Comparison of ENCODE assay signal across 16 cellular contexts in the genomic region with DNA sequence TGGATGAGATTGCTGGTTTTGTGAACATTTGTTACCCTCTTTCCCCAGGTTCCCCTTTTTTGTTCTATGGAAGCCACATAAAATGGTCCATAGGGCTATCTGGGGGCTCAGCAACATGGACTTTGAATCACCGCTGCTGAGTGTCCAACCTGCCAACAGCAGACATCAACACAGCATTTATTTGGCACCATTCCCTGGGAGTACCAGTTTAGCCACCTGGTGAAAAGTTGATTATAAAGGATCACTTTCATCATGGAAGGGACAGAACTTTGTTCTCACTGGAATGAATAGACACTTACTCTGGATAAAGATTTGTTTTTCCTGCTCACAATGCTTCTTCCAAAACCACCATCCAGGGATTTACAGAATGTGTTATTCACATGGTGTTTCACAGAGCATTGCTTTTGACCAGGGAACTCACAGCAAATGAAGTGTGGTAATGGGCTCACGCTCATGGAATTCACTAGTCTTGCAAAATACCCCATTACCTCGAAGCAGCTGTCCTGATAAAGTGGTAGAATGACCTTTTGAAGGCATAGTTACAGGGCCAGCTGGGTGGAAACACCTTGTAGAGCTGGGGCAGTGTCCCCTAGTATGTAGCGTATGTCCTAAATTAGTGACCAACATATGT. TPM values are rescaled to one million over a fixed set of nuclear protein-coding genes. Genes with fewer than 3 reads are reported as not detected.
DNase-seq lines count a peak whose midpoint lies in the region; ATAC-seq and TF ChIP-seq lines count a peak whose summit lies in the region.
"Had no signal": no experiment of that assay in that cellular context is flagged by ENCODE, and none has a peak within 500 bp of the region (broad histone marks: within the 10 kb centered on the region; RNA-seq: fewer than 3 reads in every experiment).

No MANE protein-coding gene starts in this region.

- CTCF ChIA-PET in PC-9 (lab: Charles Lee): no interaction called here
- CTCF ChIA-PET in activated CD8-positive, alpha-beta memory T cell treated with anti-CD3 and anti-CD28 coated beads, Interleukin-2, amount 10 ng/mL, durations not matched to agents 7 days and 5 days (lab: Charles Lee): interaction anchor here (1.4 kb wide), 1 partner anchor 41 kb away, joined by 4 read pairs; no protein-coding TSS in a partner anchor

- H3K4me1 ChIP-seq in PC-9 (replicated peaks; ENCODE audit: insufficient read depth): peaks cover 45% of the 10 kb centered on the region

- no peaks in the 10 kb centered on the region for H4K20me1 ChIP-seq in PC-9 (ENCODE audit: insufficient read depth)

- peaks cover 37% of the 10 kb centered on the region for H3F3A ChIP-seq in PC-9 (ENCODE audit: insufficient read depth, low read depth)

- H3K27ac ChIP-seq in PC-9: peak overlapping the region; percentile 43
- H3K27ac ChIP-seq: ascending aorta, heart left ventricle had no signal

- H3K4me1 Mint-ChIP-seq in activated CD8-positive, alpha-beta memory T cell treated with anti-CD3 and anti-CD28 coated beads, Interleukin-2, amount 10 ng/mL, durations not matched to agents 7 days and 5 days: no peaks in the 10 kb centered on the region
- H3K4me1 Mint-ChIP-seq: activated CD4-positive, alpha-beta T cell treated with anti-CD3 and anti-CD28 coated beads, Interleukin-2, amount 10 ng/mL, durations not matched to agents 7 days and 5 days; CD4-positive, alpha-beta memory T cell had no signal

- H3K27me3 Mint-ChIP-seq in activated CD8-positive, alpha-beta memory T cell treated with anti-CD3 and anti-CD28 coated beads, Interleukin-2, amount 10 ng/mL, durations not matched to agents 7 days and 5 days: peaks cover 42% of the 10 kb centered on the region

- TF ChIP-seq CTCF in PC-9 (conservative IDR thresholded peaks at IDR 0.05): no peak

- intact Hi-C loops in PC-9 (cut with micrococcal nuclease; ENCODE audit: unreplicated experiment): no loop called here
- intact Hi-C loops in sciatic nerve (cut with DNase I): no loop called here

- H3K9me3 ChIP-seq in PC-9 (ENCODE audit: insufficient read depth, low read depth): no peaks in the 10 kb centered on the region
- H3K9me3 ChIP-seq: ascending aorta, heart left ventricle had no signal

- H3K4me3 ChIP-seq in PC-9: no peak overlapping the region
- H3K4me3 ChIP-seq: ascending aorta, heart left ventricle, skin epidermis had no signal

- H3K9me3 Mint-ChIP-seq in activated CD8-positive, alpha-beta memory T cell treated with anti-CD3 and anti-CD28 coated beads, Interleukin-2, amount 10 ng/mL, durations not matched to agents 7 days and 5 days (ENCODE audit: low read depth): no peaks in the 10 kb centered on the region
- H3K9me3 Mint-ChIP-seq: activated CD4-positive, alpha-beta T cell treated with anti-CD3 and anti-CD28 coated beads, Interleukin-2, amount 10 ng/mL, durations not matched to agents 7 days and 5 days; T-helper 2 cell treated with Interferon-gamma antibody and Interleukin-4, amounts not matched to agents 5 μg/mL and 100 μg/mL, for 36 hours had no signal

- H3K79me2 ChIP-seq in PC-9 (ENCODE audit: low read depth): no peaks in the 10 kb centered on the region

- POLR2A ChIA-PET in PC-9 (lab: Charles Lee; ENCODE audit: unreplicated experiment): interaction anchor here (0.5 kb wide), 1 partner anchor 227 kb away, joined by 3 read pairs; no protein-coding TSS in a partner anchor

- BruUV-seq in PC-9 (replicated peaks; lab: Mats Ljungman, UMichigan): no TSS peak

- DNase-seq in ELR (ENCODE audit: low read depth) (peak; percentile 57), PC-9 (peak; percentile 25 to 77), fibroblast of peridontal ligament (ENCODE audit: extremely low read depth) (peak; percentile 84), sciatic nerve (ENCODE audit: low spot score) (no peak)
- no peak for DNase-seq in activated CD8-positive, alpha-beta memory T cell treated with anti-CD3 and anti-CD28 coated beads, Interleukin-2, amount 10 ng/mL, durations not matched to agents 7 days and 5 days
- DNase-seq: activated CD4-positive, alpha-beta T cell treated with anti-CD3 and anti-CD28 coated beads, Interleukin-2, amount 10 ng/mL, durations not matched to agents 7 days and 5 days; CD4-positive, alpha-beta memory T cell; effector CD8-positive, alpha-beta T cell; heart left ventricle; NCI-H524 had no signal

- peak; percentile 79 for ATAC-seq in sciatic nerve
- no peak for ATAC-seq in HG03159 (IDR thresholded peaks at IDR 0.05; ENCODE audit: unreplicated experiment)
- ATAC-seq in activated CD8-positive, alpha-beta memory T cell treated with anti-CD3 and anti-CD28 coated beads, Interleukin-2, amount 10 ng/mL, durations not matched to agents 7 days and 5 days: no peak
- ATAC-seq in HG02588 (IDR thresholded peaks at IDR 0.05; ENCODE audit: unreplicated experiment): no peak

- peak overlapping the region; percentile 42 for H3K4me2 ChIP-seq in PC-9

- no peak overlapping the region for H3K27ac Mint-ChIP-seq in activated CD8-positive, alpha-beta memory T cell treated with anti-CD3 and anti-CD28 coated beads, Interleukin-2, amount 10 ng/mL, durations not matched to agents 7 days and 5 days
- H3K27ac Mint-ChIP-seq: activated CD4-positive, alpha-beta T cell treated with anti-CD3 and anti-CD28 coated beads, Interleukin-2, amount 10 ng/mL, durations not matched to agents 7 days and 5 days; CD4-positive, alpha-beta memory T cell; T-helper 2 cell treated with Interferon-gamma antibody and Interleukin-4, amounts not matched to agents 5 μg/mL and 100 μg/mL, for 36 hours had no signal

- no peaks in the 10 kb centered on the region for H3K36me3 Mint-ChIP-seq in activated CD8-positive, alpha-beta memory T cell treated with anti-CD3 and anti-CD28 coated beads, Interleukin-2, amount 10 ng/mL, durations not matched to agents 7 days and 5 days
- H3K36me3 Mint-ChIP-seq: CD4-positive, alpha-beta memory T cell had no signal

- H3K4me3 Mint-ChIP-seq in activated CD8-positive, alpha-beta memory T cell treated with anti-CD3 and anti-CD28 coated beads, Interleukin-2, amount 10 ng/mL, durations not matched to agents 7 days and 5 days: no peak overlapping the region
- H3K4me3 Mint-ChIP-seq: activated CD4-positive, alpha-beta T cell treated with anti-CD3 and anti-CD28 coated beads, Interleukin-2, amount 10 ng/mL, durations not matched to agents 7 days and 5 days; CD4-positive, alpha-beta memory T cell; T-helper 2 cell treated with Interferon-gamma antibody and Interleukin-4, amounts not matched to agents 5 μg/mL and 100 μg/mL, for 36 hours had no signal

- no peaks in the 10 kb centered on the region for H3K27me3 ChIP-seq in PC-9 (ENCODE audit: insufficient read depth, low read depth)
- H3K27me3 ChIP-seq: ascending aorta, heart left ventricle had no signal

- no peaks in the 10 kb centered on the region for H3K9me2 ChIP-seq in PC-9 (ENCODE audit: insufficient read depth)

- no peaks in the 10 kb centered on the region for H3K36me3 ChIP-seq in PC-9 (ENCODE audit: low read depth)
- H3K36me3 ChIP-seq: ascending aorta, heart left ventricle had no signal

- no peak overlapping the region for H2AFZ ChIP-seq in PC-9

RNA-seq across cellular contexts. Expression of a gene that starts 43.9 kb away (rescaled TPM):
- total RNA-seq in PC-9 (2021) (21.9 and 22.5 TPM in 2 replicates), sciatic nerve (92.4 TPM)
- 1 to 10 TPM in 1 of 2 experiments, under 1 TPM in 1; 0.54 to 3.7 TPM for total RNA-seq in activated CD8-positive, alpha-beta memory T cell treated with anti-CD3 and anti-CD28 coated beads, Interleukin-2, amount 10 ng/mL, durations not matched to agents 7 days and 5 days
- total RNA-seq: HT1080 had no signal

RNA-seq across cellular contexts. Expression of a gene that starts 54.7 kb away (rescaled TPM):
- total RNA-seq in PC-9 (2021) (16.4 and 18.6 TPM in 2 replicates), sciatic nerve (141 TPM)
- 1 to 10 TPM; 4.6 to 8.3 TPM for total RNA-seq in activated CD8-positive, alpha-beta memory T cell treated with anti-CD3 and anti-CD28 coated beads, Interleukin-2, amount 10 ng/mL, durations not matched to agents 7 days and 5 days

Comparison
In these comparisons a context has a peak if more than half of its experiments do, and no peak if none do; other contexts are left out.
1. DNase-seq: peak in ELR (single experiment), PC-9 (2 of 2) and fibroblast of peridontal ligament (single experiment); none in sciatic nerve (single experiment) and activated CD8-positive, alpha-beta memory T cell treated with anti-CD3 and anti-CD28 coated beads, Interleukin-2, amount 10 ng/mL, durations not matched to agents 7 days and 5 days (single experiment).